Comparison of ENCODE assay signal across 7 cellular contexts in the genomic region with DNA sequence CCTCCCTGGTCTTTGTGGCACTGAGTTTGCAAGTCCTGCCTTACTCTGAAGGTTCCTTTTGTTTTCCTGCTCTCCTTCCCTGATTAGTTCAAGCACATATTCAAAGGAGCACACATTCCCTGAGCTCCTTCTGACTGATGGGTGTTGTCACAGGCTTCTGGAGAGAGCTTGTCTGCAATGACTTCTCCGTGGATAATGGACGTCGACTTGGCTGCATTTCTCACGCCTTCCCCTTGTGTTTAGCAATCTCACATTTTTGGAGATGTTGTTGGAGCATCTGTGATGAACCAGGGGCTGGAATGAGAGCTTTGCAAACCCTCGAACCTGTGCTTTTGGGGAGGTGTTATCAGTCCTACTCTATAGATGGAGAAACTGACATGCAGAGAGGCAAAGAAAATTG.
"Had no signal": no experiment of that assay in that cellular context is flagged by ENCODE, and none has a peak within 500 bp of the region (broad histone marks: within the 10 kb centered on the region; RNA-seq: fewer than 3 reads in every experiment).

No MANE protein-coding gene starts in this region.

- H3K4me3 ChIP-seq: HAP-1, K562 had no signal

- DNase-seq: GOT3, H7, HFFc6, IMR-90, KG1 had no signal

- H3K9me3 ChIP-seq: HAP-1 had no signal

- H3K4me1 ChIP-seq: HAP-1 had no signal

- H3K36me3 ChIP-seq: HAP-1 had no signal
